Comparison of ENCODE assay signal across 14 cellular contexts in the genomic region with DNA sequence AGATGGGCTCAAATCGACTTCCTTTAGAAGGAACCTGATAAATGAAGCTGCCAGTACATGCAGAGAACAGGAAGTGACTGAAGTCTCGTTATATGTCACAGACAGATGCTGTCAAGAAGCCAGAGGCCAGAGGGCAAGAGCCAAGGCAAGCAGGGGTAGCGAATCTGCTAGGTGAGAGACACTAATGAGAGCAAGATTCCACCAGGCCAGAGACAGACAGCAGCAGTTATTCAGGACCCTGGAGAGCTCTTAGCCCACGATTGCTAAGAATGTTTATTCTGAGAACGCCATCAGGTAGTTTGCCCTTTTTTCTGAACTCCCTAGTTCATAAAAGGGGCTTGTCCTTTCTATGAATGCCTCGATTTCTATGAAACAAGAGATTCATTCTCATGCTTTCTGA.
DNase-seq lines count a peak whose midpoint lies in the region; ATAC-seq and TF ChIP-seq lines count a peak whose summit lies in the region.
"Had no signal": no experiment of that assay in that cellular context is flagged by ENCODE, and none has a peak within 500 bp of the region (broad histone marks: within the 10 kb centered on the region; RNA-seq: fewer than 3 reads in every experiment).

No MANE protein-coding gene starts in this region.

- TF ChIP-seq CTCF in DND-41 (IDR thresholded peaks at IDR 0.05; ENCODE audit: borderline replicate concordance, extremely low read depth, low read length, poor library complexity, severe bottlenecking) (no peak), WTC11 (IDR thresholded peaks at IDR 0.05) (no peak), kidney epithelial cell (IDR thresholded peaks at IDR 0.05; ENCODE audit: insufficient read depth, low read length, poor library complexity, severe bottlenecking) (no peak), Peyer's patch (IDR thresholded peaks at IDR 0.05) (no peak)

- H3K27me3 ChIP-seq in DND-41 (ENCODE audit: insufficient read depth, low read length, poor library complexity) (no peaks in the 10 kb centered on the region), kidney epithelial cell (ENCODE audit: control insufficient read depth, insufficient read depth, low read length) (no peaks in the 10 kb centered on the region), Peyer's patch (no peaks in the 10 kb centered on the region)
- H3K27me3 ChIP-seq: heart left ventricle, pancreas had no signal

- H3K27me3 Mint-ChIP-seq in WTC11 (ENCODE audit: low read depth), result no peaks in the 10 kb centered on the region

- no peak overlapping the region for H3K4me3 ChIP-seq in DND-41 (ENCODE audit: low read depth in 1 of 2, low read length in 2 of 2)
- no peak overlapping the region for H3K4me3 ChIP-seq in kidney epithelial cell (ENCODE audit: low read depth, low read length)
- H3K4me3 ChIP-seq in Peyer's patch, result no peak overlapping the region
- H3K4me3 ChIP-seq: heart left ventricle, pancreas had no signal

- H4K20me1 ChIP-seq in DND-41 (ENCODE audit: insufficient read depth, low read length), result no peaks in the 10 kb centered on the region

- no peak overlapping the region for H3K4me3 Mint-ChIP-seq in WTC11
- H3K4me3 Mint-ChIP-seq: HFFc6; T-helper 1 cell treated with Interleukin-12 subunit alpha and Interleukin-12 subunit beta and Interleukin-4 antibody, amounts not matched to agents 30 μg/mL and 1 μg/mL, for 36 hours had no signal

- H3K4me2 ChIP-seq in DND-41 (ENCODE audit: insufficient read depth, low read length), result no peak overlapping the region

- no peaks in the 10 kb centered on the region for H3K9me3 Mint-ChIP-seq in WTC11
- H3K9me3 Mint-ChIP-seq: T-helper 1 cell treated with Interleukin-12 subunit alpha and Interleukin-12 subunit beta and Interleukin-4 antibody, amounts not matched to agents 30 μg/mL and 1 μg/mL, for 36 hours had no signal

- H3K36me3 ChIP-seq in DND-41 (ENCODE audit: insufficient read depth, low read length) (no peaks in the 10 kb centered on the region), kidney epithelial cell (ENCODE audit: control insufficient read depth, insufficient read depth, low read length) (no peaks in the 10 kb centered on the region), Peyer's patch (no peaks in the 10 kb centered on the region)
- H3K36me3 ChIP-seq: heart left ventricle, pancreas had no signal

- H3K79me2 ChIP-seq in DND-41 (ENCODE audit: insufficient read depth, low read length), result no peaks in the 10 kb centered on the region

- no peak overlapping the region for H3K27ac Mint-ChIP-seq in WTC11
- H3K27ac Mint-ChIP-seq: HFFc6; T-helper 1 cell treated with Interleukin-12 subunit alpha and Interleukin-12 subunit beta and Interleukin-4 antibody, amounts not matched to agents 30 μg/mL and 1 μg/mL, for 36 hours had no signal

- CTCF ChIA-PET in WTC11 (lab: Charles Lee), result no interaction called here

- no peak for TF ChIP-seq POLR2A in Peyer's patch (IDR thresholded peaks at IDR 0.05)

- H3K9ac ChIP-seq in DND-41 (ENCODE audit: low read depth, low read length), result no peak overlapping the region

- POLR2A ChIA-PET in WTC11 (lab: Charles Lee), result no interaction called here

- no peaks in the 10 kb centered on the region for H3K4me1 ChIP-seq in DND-41 (ENCODE audit: insufficient read depth, low read length)
- no peaks in the 10 kb centered on the region for H3K4me1 ChIP-seq in Peyer's patch
- H3K4me1 ChIP-seq: pancreas had no signal

- no peaks in the 10 kb centered on the region for H3K4me1 Mint-ChIP-seq in WTC11

- no peak for ATAC-seq in DND-41 (ENCODE audit: insufficient read depth, low read depth)
- peak; percentile 53 for ATAC-seq in WTC11
- ATAC-seq: heart left ventricle had no signal

- peak; percentile 16 for DNase-seq in DND-41
- DNase-seq in HK-2 (ENCODE audit: unreplicated experiment), result peak; percentile 5
- peak; percentile 17 for DNase-seq in WTC11 (ENCODE audit: low spot score)
- DNase-seq in kidney epithelial cell (ENCODE audit: low read depth), result peak; percentile 5
- DNase-seq in COR-L47 (lab: John Stamatoyannopoulos, UW), result no peak
- no peak for DNase-seq in Peyer's patch
- DNase-seq in COLO668 (lab: John Stamatoyannopoulos, UW; ENCODE audit: unreplicated experiment), result no peak
- DNase-seq in NK-92 (lab: John Stamatoyannopoulos, UW; ENCODE audit: unreplicated experiment), result no peak
- DNase-seq: amniotic stem cell; heart left ventricle; HFFc6; pancreas; stimulated activated CD8-positive, alpha-beta memory T cell treated with anti-CD3 and anti-CD28 coated beads, Interleukin-4, amount 100 ng/mL, for 48 hours had no signal

- H3K9me3 ChIP-seq in DND-41 (ENCODE audit: insufficient read depth, low read length, severe bottlenecking), result no peaks in the 10 kb centered on the region
- H3K9me3 ChIP-seq in Peyer's patch, result no peaks in the 10 kb centered on the region
- H3K9me3 ChIP-seq: heart left ventricle, pancreas had no signal

- H3K36me3 Mint-ChIP-seq in WTC11, result no peaks in the 10 kb centered on the region

- no peak overlapping the region for H3K27ac ChIP-seq in DND-41 (ENCODE audit: low read length)
- H3K27ac ChIP-seq in Peyer's patch, result no peak overlapping the region
- H3K27ac ChIP-seq: heart left ventricle, pancreas had no signal

- no peak overlapping the region for H2AFZ ChIP-seq in DND-41 (ENCODE audit: low read depth, low read length)

TF ChIP-seq in WTC11, 78 proteins besides CTCF, POLR2A, EP300 and RAD21:
- TF ChIP-seq, protein P1, sequence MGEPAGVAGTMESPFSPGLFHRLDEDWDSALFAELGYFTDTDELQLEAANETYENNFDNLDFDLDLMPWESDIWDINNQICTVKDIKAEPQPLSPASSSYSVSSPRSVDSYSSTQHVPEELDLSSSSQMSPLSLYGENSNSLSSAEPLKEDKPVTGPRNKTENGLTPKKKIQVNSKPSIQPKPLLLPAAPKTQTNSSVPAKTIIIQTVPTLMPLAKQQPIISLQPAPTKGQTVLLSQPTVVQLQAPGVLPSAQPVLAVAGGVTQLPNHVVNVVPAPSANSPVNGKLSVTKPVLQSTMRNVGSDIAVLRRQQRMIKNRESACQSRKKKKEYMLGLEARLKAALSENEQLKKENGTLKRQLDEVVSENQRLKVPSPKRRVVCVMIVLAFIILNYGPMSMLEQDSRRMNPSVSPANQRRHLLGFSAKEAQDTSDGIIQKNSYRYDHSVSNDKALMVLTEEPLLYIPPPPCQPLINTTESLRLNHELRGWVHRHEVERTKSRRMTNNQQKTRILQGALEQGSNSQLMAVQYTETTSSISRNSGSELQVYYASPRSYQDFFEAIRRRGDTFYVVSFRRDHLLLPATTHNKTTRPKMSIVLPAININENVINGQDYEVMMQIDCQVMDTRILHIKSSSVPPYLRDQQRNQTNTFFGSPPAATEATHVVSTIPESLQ (CRISPR knock-in tag; IDR thresholded peaks at IDR 0.05), result no peak
- no peak for TF ChIP-seq SMAD4 (CRISPR knock-in tag; IDR thresholded peaks at IDR 0.05)
- TF ChIP-seq OVOL2 (CRISPR knock-in tag; IDR thresholded peaks at IDR 0.05; ENCODE audit: borderline replicate concordance), result no peak
- TF ChIP-seq ZNF396 (CRISPR knock-in tag; IDR thresholded peaks at IDR 0.05; ENCODE audit: borderline replicate concordance), result no peak
- TF ChIP-seq SOX15 (CRISPR knock-in tag; IDR thresholded peaks at IDR 0.05), result no peak
- no peak for TF ChIP-seq ZNF317 (CRISPR knock-in tag; IDR thresholded peaks at IDR 0.05; ENCODE audit: borderline replicate concordance, low read depth)
- no peak for TF ChIP-seq NFE2L1 (CRISPR knock-in tag; IDR thresholded peaks at IDR 0.05)
- TF ChIP-seq ZNF219 (CRISPR knock-in tag; IDR thresholded peaks at IDR 0.05; ENCODE audit: borderline replicate concordance), result no peak
- TF ChIP-seq FOXK1 (CRISPR knock-in tag; IDR thresholded peaks at IDR 0.05), result no peak
- TF ChIP-seq, protein P2, sequence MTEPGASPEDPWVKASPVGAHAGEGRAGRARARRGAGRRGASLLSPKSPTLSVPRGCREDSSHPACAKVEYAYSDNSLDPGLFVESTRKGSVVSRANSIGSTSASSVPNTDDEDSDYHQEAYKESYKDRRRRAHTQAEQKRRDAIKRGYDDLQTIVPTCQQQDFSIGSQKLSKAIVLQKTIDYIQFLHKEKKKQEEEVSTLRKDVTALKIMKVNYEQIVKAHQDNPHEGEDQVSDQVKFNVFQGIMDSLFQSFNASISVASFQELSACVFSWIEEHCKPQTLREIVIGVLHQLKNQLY (CRISPR knock-in tag; IDR thresholded peaks at IDR 0.05), result no peak
- TF ChIP-seq, protein P3, sequence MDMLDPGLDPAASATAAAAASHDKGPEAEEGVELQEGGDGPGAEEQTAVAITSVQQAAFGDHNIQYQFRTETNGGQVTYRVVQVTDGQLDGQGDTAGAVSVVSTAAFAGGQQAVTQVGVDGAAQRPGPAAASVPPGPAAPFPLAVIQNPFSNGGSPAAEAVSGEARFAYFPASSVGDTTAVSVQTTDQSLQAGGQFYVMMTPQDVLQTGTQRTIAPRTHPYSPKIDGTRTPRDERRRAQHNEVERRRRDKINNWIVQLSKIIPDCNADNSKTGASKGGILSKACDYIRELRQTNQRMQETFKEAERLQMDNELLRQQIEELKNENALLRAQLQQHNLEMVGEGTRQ (CRISPR knock-in tag; IDR thresholded peaks at IDR 0.05), result no peak

Comparison
In these comparisons a context has a peak if more than half of its experiments do, and no peak if none do; other contexts are left out.
1. DNase-seq: peak in DND-41 (single experiment), HK-2 (single experiment), WTC11 (single experiment) and kidney epithelial cell (single experiment); none in COR-L47 (single experiment), Peyer's patch (0 of 3), COLO668 (single experiment) and NK-92 (single experiment).